Comparison of ENCODE assay signal across 1 cellular context in genomic region chr3:49930241-49930690, GRCh38.
TF ChIP-seq lines count a peak whose summit lies in the region.

No MANE protein-coding gene starts in this region.

TF ChIP-seq in HEK293, 187 proteins besides CTCF, POLR2A, EP300 and RAD21 (continued from another document):
- TF ChIP-seq ZBTB10 (tag by site-specific recombination; IDR thresholded peaks at IDR 0.05) (no peak), GLIS2 (tag by site-specific recombination; IDR thresholded peaks at IDR 0.05) (no peak), ZNF529 (tag by site-specific recombination; IDR thresholded peaks at IDR 0.05; ENCODE audit: insufficient replicate concordance) (no peak), ZNF169 (tag by site-specific recombination; IDR thresholded peaks at IDR 0.05) (no peak), BCL11A (tag by site-specific recombination; IDR thresholded peaks at IDR 0.05; ENCODE audit: low read depth) (no peak), ZNF544 (tag by site-specific recombination; IDR thresholded peaks at IDR 0.05) (no peak)
TF ChIP-seq in HEK293: peak in this region for 0.
